9 cellular contexts compared by ENCODE assay signal in genomic region chr14:69768873-69769272, GRCh38. TPM values are rescaled to one million over a fixed set of nuclear protein-coding genes. Genes with fewer than 3 reads are reported as not detected.
DNase-seq lines count a peak whose midpoint lies in the region; ATAC-seq and TF ChIP-seq lines count a peak whose summit lies in the region.
"Had no signal": no experiment of that assay in that cellular context is flagged by ENCODE, and none has a peak within 500 bp of the region (broad histone marks: within the 10 kb centered on the region; RNA-seq: fewer than 3 reads in every experiment).

No MANE protein-coding gene starts in this region.

- POLR2A ChIA-PET in activated CD4-positive, alpha-beta memory T cell treated with anti-CD3 and anti-CD28 coated beads, Interleukin-2, amount 10 ng/mL, durations not matched to agents 7 days and 5 days (lab: Charles Lee): interaction anchor here (1.6 to 4.6 kb wide), 3 partner anchors 9 to 157 kb away, joined by 4 to 39 read pairs (median 33); partner anchors contain the start of gene SUSD6

- H3K27ac Mint-ChIP-seq in activated CD4-positive, alpha-beta memory T cell treated with anti-CD3 and anti-CD28 coated beads, Interleukin-2, amount 10 ng/mL, durations not matched to agents 7 days and 5 days: peak overlapping the region; percentile 100

- H3K27ac ChIP-seq in right cardiac atrium (ENCODE audit: low read length): no peak overlapping the region
- H3K27ac ChIP-seq in skin epidermis: peak overlapping the region in 2 of 21 experiments; percentile 98 to 100

- CTCF ChIA-PET in activated CD4-positive, alpha-beta memory T cell treated with anti-CD3 and anti-CD28 coated beads, Interleukin-2, amount 10 ng/mL, durations not matched to agents 7 days and 5 days (lab: Charles Lee): no interaction called here

- WGBS in right cardiac atrium: 70% methylated on average over 8 of the region's 8 CpGs

- H3K27me3 ChIP-seq in right cardiac atrium (ENCODE audit: control insufficient read depth, insufficient read depth): no peaks in the 10 kb centered on the region

- H3K27me3 Mint-ChIP-seq in activated CD4-positive, alpha-beta memory T cell treated with anti-CD3 and anti-CD28 coated beads, Interleukin-2, amount 10 ng/mL, durations not matched to agents 7 days and 5 days: no peaks in the 10 kb centered on the region

- H3K9me3 ChIP-seq in right cardiac atrium (ENCODE audit: control insufficient read depth, low read length): no peaks in the 10 kb centered on the region

- TF ChIP-seq CTCF in HFF-Myc (IDR thresholded peaks at IDR 0.05; ENCODE audit: low read depth, low read length, missing control alignments): no peak

- H3K4me3 ChIP-seq in HFF-Myc (replicated peaks; ENCODE audit: low read depth, low read length): peak overlapping the region; percentile 75
- H3K4me3 ChIP-seq in right cardiac atrium (ENCODE audit: low read length): peak overlapping the region; percentile 90
- H3K4me3 ChIP-seq in skin epidermis: peak overlapping the region; percentile 76 to 98 (median 94)

- peaks cover 7% of the 10 kb centered on the region for H3K4me1 ChIP-seq in right cardiac atrium (ENCODE audit: control insufficient read depth, insufficient read depth, low read length)

- peaks cover 67% of the 10 kb centered on the region for H3K4me1 Mint-ChIP-seq in activated CD4-positive, alpha-beta memory T cell treated with anti-CD3 and anti-CD28 coated beads, Interleukin-2, amount 10 ng/mL, durations not matched to agents 7 days and 5 days

- H3K4me3 Mint-ChIP-seq in activated CD4-positive, alpha-beta memory T cell treated with anti-CD3 and anti-CD28 coated beads, Interleukin-2, amount 10 ng/mL, durations not matched to agents 7 days and 5 days: peak overlapping the region; percentile 93

- intact Hi-C loops in right cardiac atrium (cut with DNase I): no loop called here

- no peak for DNase-seq in HFF-Myc (ENCODE audit: extremely low read depth, low read depth)
- DNase-seq in activated CD4-positive, alpha-beta memory T cell treated with anti-CD3 and anti-CD28 coated beads, Interleukin-2, amount 10 ng/mL, durations not matched to agents 7 days and 5 days: no peak
- no peak for DNase-seq in right cardiac atrium
- no peak for DNase-seq in EL
- no peak for DNase-seq in NCI-H226
- DNase-seq in NCI-H2227 treated with DMSO at 0.1 percent for 48 hours (lab: John Stamatoyannopoulos, UW): no peak

- peaks cover 72% of the 10 kb centered on the region for H3K36me3 Mint-ChIP-seq in activated CD4-positive, alpha-beta memory T cell treated with anti-CD3 and anti-CD28 coated beads, Interleukin-2, amount 10 ng/mL, durations not matched to agents 7 days and 5 days (ENCODE audit: low read depth)

- peaks cover 4% of the 10 kb centered on the region for H3K9me3 Mint-ChIP-seq in activated CD4-positive, alpha-beta memory T cell treated with anti-CD3 and anti-CD28 coated beads, Interleukin-2, amount 10 ng/mL, durations not matched to agents 7 days and 5 days

- ATAC-seq in right cardiac atrium: no peak
- no peak for ATAC-seq in GM21717 (IDR thresholded peaks at IDR 0.05; ENCODE audit: unreplicated experiment)

RNA-seq across cellular contexts. Expression of gene SRSF5, which starts 1.9 kb away (rescaled TPM):
- total RNA-seq in activated CD4-positive, alpha-beta memory T cell treated with anti-CD3 and anti-CD28 coated beads, Interleukin-2, amount 10 ng/mL, durations not matched to agents 7 days and 5 days: 100 to 1,000 TPM; 368 to 376 TPM
- total RNA-seq in right cardiac atrium: 100 to 1,000 TPM; 210 to 259 (median 237) TPM
- 279 TPM for polyA plus RNA-seq in right cardiac atrium

RNA-seq across cellular contexts. Expression of gene SLC10A1, which starts 28.2 kb away (rescaled TPM):
- not detected for total RNA-seq in activated CD4-positive, alpha-beta memory T cell treated with anti-CD3 and anti-CD28 coated beads, Interleukin-2, amount 10 ng/mL, durations not matched to agents 7 days and 5 days
- not detected for total RNA-seq in right cardiac atrium
- polyA plus RNA-seq in right cardiac atrium: not detected
- total RNA-seq: NCI-H460 had no signal
